ENCODE assay signal across 15 cellular contexts in the genomic region with DNA sequence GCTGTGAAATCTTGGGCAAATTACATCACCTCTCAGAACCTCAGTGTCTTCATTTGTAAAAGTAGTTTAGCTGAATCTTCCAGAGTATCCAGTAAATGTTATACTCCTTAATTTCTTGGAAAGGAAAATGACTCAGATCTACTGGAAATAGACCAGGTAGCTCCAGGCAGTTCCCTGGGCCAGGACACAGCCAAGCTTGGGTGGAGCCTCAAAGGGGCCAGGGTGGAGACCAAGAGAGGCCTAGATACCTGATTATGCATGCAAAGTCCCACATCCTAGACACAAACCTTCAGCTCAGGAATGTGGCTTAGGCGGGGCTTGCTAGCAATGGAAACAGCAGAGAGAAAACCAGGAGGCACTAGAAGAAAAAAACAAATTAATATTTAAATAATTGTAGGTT.
"Had no signal": no experiment of that assay in that cellular context is flagged by ENCODE, and none has a peak within 500 bp of the region (broad histone marks: within the 10 kb centered on the region; RNA-seq: fewer than 3 reads in every experiment).

No MANE protein-coding gene starts in this region.

- H3K27me3 ChIP-seq: brain microvascular endothelial cell, gastrocnemius medialis, pancreas, stomach, uterus had no signal

- H3K9me3 ChIP-seq: gastrocnemius medialis, pancreas, thoracic aorta, uterus had no signal

- DNase-seq: activated CD4-positive, alpha-beta memory T cell treated with anti-CD3 and anti-CD28 coated beads, Interleukin-2, amount 10 ng/mL, durations not matched to agents 7 days and 5 days; activated gamma-delta T cell treated with Interleukin-2 at 50 U/mL for 16 hours; activated naive CD8-positive, alpha-beta T cell treated with anti-CD3 and anti-CD28 coated beads for 36 hours; activated T-cell treated with anti-CD3 and anti-CD28 coated beads, Interleukin-2, amount 50 U/mL, for 48 hours; brain microvascular endothelial cell; dorsolateral prefrontal cortex; gastrocnemius medialis; islet precursor cell; pancreas; stomach; T-helper 17 cell; uterus had no signal

- H3K4me3 ChIP-seq: dorsolateral prefrontal cortex, gastrocnemius medialis, pancreas, stomach, thoracic aorta, uterus had no signal

- ATAC-seq: activated CD4-positive, CD25-positive, alpha-beta regulatory T cell treated with anti-CD3 and anti-CD28 coated beads, Interleukin-2, amount 50 U/mL, for 24 hours; gastrocnemius medialis; pancreas; T-helper 17 cell had no signal

- H3K4me1 ChIP-seq: gastrocnemius medialis, pancreas, stomach, uterus had no signal

- H3K36me3 ChIP-seq: brain microvascular endothelial cell, gastrocnemius medialis, pancreas, stomach, thoracic aorta, uterus had no signal

- H3K27ac ChIP-seq: brain microvascular endothelial cell, dorsolateral prefrontal cortex, gastrocnemius medialis, pancreas, stomach, thoracic aorta, uterus had no signal

- FAIRE-seq: pancreas, TTC549 had no signal
